Comparison of ENCODE assay signal across 8 cellular contexts in genomic region chr2:46650556-46651001, GRCh38. TPM values are rescaled to one million over a fixed set of nuclear protein-coding genes. Genes with fewer than 3 reads are reported as not detected.
DNase-seq lines count a peak whose midpoint lies in the region; ATAC-seq and TF ChIP-seq lines count a peak whose summit lies in the region.

No MANE protein-coding gene starts in this region.

- intact Hi-C loops in Calu3 (cut with micrococcal nuclease; ENCODE audit: unreplicated experiment): loop anchor here (1.0 to 5.0 kb wide), 2 partner anchors 18 to 237 kb away; no protein-coding TSS in a partner anchor
- intact Hi-C loops in dorsolateral prefrontal cortex (cut with DNase I): loop anchor here (5.0 to 10.0 kb wide), 5 partner anchors 124 to 674 kb away; no protein-coding TSS in a partner anchor

- H3K27me3 ChIP-seq in dorsolateral prefrontal cortex: no peaks in the 10 kb centered on the region

- no peaks in the 10 kb centered on the region for H3K4me1 Mint-ChIP-seq in Calu3 (ENCODE audit: low read depth, unreplicated experiment)
- H3K4me1 Mint-ChIP-seq in memory B cell: no peaks in the 10 kb centered on the region

- H3K4me3 Mint-ChIP-seq in Calu3 (ENCODE audit: low read depth, unreplicated experiment) (no peak overlapping the region), memory B cell (no peak overlapping the region)

- no peak overlapping the region for H3K27ac Mint-ChIP-seq in Calu3 (ENCODE audit: unreplicated experiment)
- H3K27ac Mint-ChIP-seq in memory B cell: no peak overlapping the region

- no TSS peak for BruUV-seq in Calu3 (replicated peaks; lab: Mats Ljungman, UMichigan)

- no peak overlapping the region for H3K27ac ChIP-seq in dorsolateral prefrontal cortex

- DNase-seq in Calu3 (peak; percentile 71), HS-27A (ENCODE audit: low read depth) (peak; percentile 79), NCI-H82 (lab: John Stamatoyannopoulos, UW) (peak; percentile 95), dorsolateral prefrontal cortex (peak in 7 of 10 donors; percentile 49 to 86 (median 67)), memory B cell (ENCODE audit: low spot score in 2 of 2) (peak; percentile 57 to 73)
- peak; percentile 28 to 75 for DNase-seq in activated CD4-positive, alpha-beta T cell treated with anti-CD3 and anti-CD28 coated beads, Interleukin-2, amount 50 U/mL, for 24 hours (ENCODE audit: low read depth in 1 of 2, low spot score in 1 of 2)
- peak; percentile 9 to 34 for DNase-seq in stimulated activated CD8-positive, alpha-beta memory T cell treated with anti-CD3 and anti-CD28 coated beads, Interleukin-2, amount 100 ng/mL, for 48 hours (ENCODE audit: low read depth in 2 of 2)

- peak; percentile 69 for TF ChIP-seq CTCF in Calu3 (IDR thresholded peaks at IDR 0.05; ENCODE audit: unreplicated experiment)
- TF ChIP-seq CTCF in dorsolateral prefrontal cortex (IDR thresholded peaks at IDR 0.05 in 54 of 56, conservative IDR thresholded peaks at IDR 0.05 in 2 of 56; ENCODE audit: low read depth in 1 of 56, partially characterized antibody in 56 of 56): peak; percentile 88 to 99 (median 96)

- H3K36me3 Mint-ChIP-seq in Calu3 (ENCODE audit: insufficient read depth, unreplicated experiment) (no peaks in the 10 kb centered on the region), memory B cell (no peaks in the 10 kb centered on the region)

- CTCF ChIA-PET in Calu3 (lab: Charles Lee): interaction anchor here (1.0 kb wide), 2 partner anchors 226 to 239 kb away, joined by 4 read pairs; no protein-coding TSS in a partner anchor

- H3K9me3 Mint-ChIP-seq in Calu3 (ENCODE audit: low read depth, unreplicated experiment) (no peaks in the 10 kb centered on the region), memory B cell (no peaks in the 10 kb centered on the region)

- H3K27me3 Mint-ChIP-seq in Calu3 (ENCODE audit: unreplicated experiment) (peaks cover 14% of the 10 kb centered on the region), memory B cell (no peaks in the 10 kb centered on the region)

- ATAC-seq in memory B cell (ENCODE audit: low read depth): peak; percentile 82
- no peak for ATAC-seq in HG03571 (IDR thresholded peaks at IDR 0.05; ENCODE audit: unreplicated experiment)

- H3K4me3 ChIP-seq in dorsolateral prefrontal cortex: no peak overlapping the region

RNA-seq across cellular contexts. Expression of gene CRIPT, which starts 33.6 kb away (rescaled TPM):
- 11.8 and 13.5 TPM in 2 replicates for total RNA-seq in Calu3 (2022)
- 10 to 100 TPM; 22.7 to 40.7 (median 31.5) TPM for total RNA-seq in dorsolateral prefrontal cortex

RNA-seq across cellular contexts. Expression of gene PIGF, which starts 33.7 kb away (rescaled TPM):
- total RNA-seq in Calu3 (2022) (19.0 and 19.7 TPM in 2 replicates), dorsolateral prefrontal cortex (10 to 100 TPM; 11.9 to 35.6 (median 21.1) TPM)

RNA-seq across cellular contexts. Expression of gene SOCS5, which starts 48.5 kb away (rescaled TPM):
- total RNA-seq in Calu3 (2022): 15.0 and 15.3 TPM in 2 replicates
- total RNA-seq in dorsolateral prefrontal cortex: 10 to 100 TPM; 22.0 to 43.2 (median 31.1) TPM

Comparison
In these comparisons a context has a peak if more than half of its experiments do, and no peak if none do; other contexts are left out.
1. DNase-seq: peak in every context shown above with its lines; median percentile 95 in NCI-H82; 79 in HS-27A; 71 in Calu3; 67 in dorsolateral prefrontal cortex; 65 in memory B cell; 52 in activated CD4-positive, alpha-beta T cell treated with anti-CD3 and anti-CD28 coated beads, Interleukin-2, amount 50 U/mL, for 24 hours; 22 in stimulated activated CD8-positive, alpha-beta memory T cell treated with anti-CD3 and anti-CD28 coated beads, Interleukin-2, amount 100 ng/mL, for 48 hours.